In genomic region chr4:3868146-3868840, GRCh38 we compare ENCODE assay signal across 10 cellular contexts.
DNase-seq lines count a peak whose midpoint lies in the region; TF ChIP-seq lines count a peak whose summit lies in the region.
"Had no signal": no experiment of that assay in that cellular context is flagged by ENCODE, and none has a peak within 500 bp of the region (broad histone marks: within the 10 kb centered on the region; RNA-seq: fewer than 3 reads in every experiment).

No MANE protein-coding gene starts in this region.

- H3K4me2 ChIP-seq in BLaER1 treated with 17β-estradiol and CSF1 and Interleukin-3, amounts not matched to agents 10 nM and 100 nM: peak overlapping the region in 8 of 11 experiments; percentile 13 to 57 (median 44); a peak in 11 of 22 replicates

- H3K4me3 ChIP-seq in BLaER1 treated with 17β-estradiol and CSF1 and Interleukin-3, amounts not matched to agents 10 nM and 100 nM: no peak overlapping the region
- no peak overlapping the region for H3K4me3 ChIP-seq in HFF-Myc (replicated peaks; ENCODE audit: low read depth, low read length)
- no peak overlapping the region for H3K4me3 ChIP-seq in WERI-Rb-1 (ENCODE audit: low read depth, low read length)
- H3K4me3 ChIP-seq: MG63 had no signal

- H4K20me1 ChIP-seq in BLaER1 treated with 17β-estradiol and CSF1 and Interleukin-3, amounts not matched to agents 10 nM and 100 nM: peaks cover 0 to 45% (median 0%) of the 10 kb centered on the region in 11 experiments; a peak in 7 of 22 replicates

- peaks cover 0 to 11% (median 5%) of the 10 kb centered on the region in 11 experiments; a peak in 13 of 22 replicates for H3K9me3 ChIP-seq in BLaER1 treated with 17β-estradiol and CSF1 and Interleukin-3, amounts not matched to agents 10 nM and 100 nM (replicated peaks in 1 of 11)
- H3K9me3 ChIP-seq in WERI-Rb-1 (ENCODE audit: severe bottlenecking): peaks cover 8% of the 10 kb centered on the region
- H3K9me3 ChIP-seq: MG63 had no signal

- H3K36me3 ChIP-seq in BLaER1 treated with 17β-estradiol and CSF1 and Interleukin-3, amounts not matched to agents 10 nM and 100 nM: no peaks in the 10 kb centered on the region
- no peaks in the 10 kb centered on the region for H3K36me3 ChIP-seq in WERI-Rb-1
- H3K36me3 ChIP-seq: MG63 had no signal

- DNase-seq in HFF-Myc (ENCODE audit: extremely low read depth, low read depth) (peak; percentile 3), WERI-Rb-1 (peak; percentile 7), iPS-NIHi7 (ENCODE audit: extremely low spot score) (peak; percentile 77), activated gamma-delta T cell treated with Interleukin-2 at 50 U/mL for 16 hours (no peak), RWPE1 (ENCODE audit: low spot score) (no peak), putamen (ENCODE audit: low spot score) (no peak), activated gamma-delta T cell (lab: John Stamatoyannopoulos, UW) (no peak)
- DNase-seq: MG63, NCI-H69 had no signal

- CTCF ChIA-PET in RWPE1 (lab: Yijun Ruan, JAX): interaction anchor here (0.7 kb wide), 1 partner anchor 74 kb away, joined by 3 read pairs; no protein-coding TSS in a partner anchor

- peaks cover 18 to 36% (median 22%) of the 10 kb centered on the region in 11 experiments for H3K27me3 ChIP-seq in BLaER1 treated with 17β-estradiol and CSF1 and Interleukin-3, amounts not matched to agents 10 nM and 100 nM
- H3K27me3 ChIP-seq in WERI-Rb-1 (ENCODE audit: insufficient read depth, low read depth, severe bottlenecking): no peaks in the 10 kb centered on the region
- H3K27me3 ChIP-seq: MG63 had no signal

- no peak overlapping the region for H3K27ac ChIP-seq in BLaER1 treated with 17β-estradiol and CSF1 and Interleukin-3, amounts not matched to agents 10 nM and 100 nM
- H3K27ac ChIP-seq in WERI-Rb-1 (no peak overlapping the region), RWPE1 (no peak overlapping the region)

- H3K9ac ChIP-seq in BLaER1 treated with 17β-estradiol and CSF1 and Interleukin-3, amounts not matched to agents 10 nM and 100 nM: no peak overlapping the region

- TF ChIP-seq CTCF in HFF-Myc (IDR thresholded peaks at IDR 0.05; ENCODE audit: low read depth, low read length, missing control alignments): no peak
- TF ChIP-seq CTCF in WERI-Rb-1 (IDR thresholded peaks at IDR 0.05; ENCODE audit: low read depth, low read length): no peak
- TF ChIP-seq CTCF in RWPE1 (conservative IDR thresholded peaks at IDR 0.05; ENCODE audit: low read depth): no peak

- peaks cover 10 to 53% (median 37%) of the 10 kb centered on the region in 10 experiments for H3K4me1 ChIP-seq in BLaER1 treated with 17β-estradiol and CSF1 and Interleukin-3, amounts not matched to agents 10 nM and 100 nM

- POLR2A ChIA-PET in RWPE1 (lab: Yijun Ruan, JAX; ENCODE audit: low non-redundant PET): no interaction called here

Comparison
In these comparisons a context has a peak if more than half of its experiments do, and no peak if none do; other contexts are left out.
1. DNase-seq: peak in HFF-Myc (single experiment), WERI-Rb-1 (single experiment) and iPS-NIHi7 (single experiment); none in activated gamma-delta T cell treated with Interleukin-2 at 50 U/mL for 16 hours (single experiment), RWPE1 (single experiment), putamen (single experiment) and activated gamma-delta T cell (single experiment).